Comparison of ENCODE assay signal across 8 cellular contexts in the genomic region with DNA sequence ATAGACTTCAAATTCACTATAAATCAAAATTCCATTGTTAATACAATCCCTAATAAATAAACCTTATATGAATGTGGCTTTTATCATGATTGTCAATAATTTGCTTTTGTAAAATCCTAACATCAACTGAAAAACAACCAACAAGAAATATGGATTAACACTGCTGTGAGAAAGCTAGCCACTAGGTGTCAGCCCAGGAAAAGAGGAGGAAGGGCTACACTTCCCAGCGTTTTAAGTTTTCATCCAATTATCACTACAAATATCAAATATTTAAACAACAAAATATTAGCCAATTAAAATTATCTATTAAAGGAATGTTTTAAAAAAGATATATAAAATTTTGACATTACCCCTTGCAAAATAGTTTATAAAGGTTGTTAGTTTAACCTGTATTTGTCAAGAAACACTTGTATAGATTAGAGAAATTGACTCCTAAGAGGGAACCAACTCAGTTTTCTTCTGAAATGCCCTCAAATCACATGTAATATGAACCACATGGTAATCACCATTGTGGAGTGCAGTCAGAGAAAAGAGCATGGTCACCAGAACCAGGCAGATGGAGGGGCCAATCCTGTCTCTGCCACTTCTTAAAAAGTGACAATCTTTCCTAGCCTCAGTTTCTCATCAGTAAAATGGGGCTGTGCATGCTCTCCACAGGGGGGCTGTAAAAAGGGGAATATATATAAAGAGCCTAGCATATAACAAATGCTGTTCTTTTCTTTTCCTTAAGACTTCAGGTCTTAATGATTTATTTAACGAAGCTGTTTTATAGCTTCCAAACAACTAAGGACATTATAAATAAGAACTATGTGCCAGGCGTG.
DNase-seq lines count a peak whose midpoint lies in the region; ATAC-seq, FAIRE-seq and TF ChIP-seq lines count a peak whose summit lies in the region.

No MANE protein-coding gene starts in this region.

- TF ChIP-seq CTCF in HL-60 (IDR thresholded peaks at IDR 0.05; ENCODE audit: insufficient read depth, low read length) (peak; percentile 51), epithelial cell of esophagus (IDR thresholded peaks at IDR 0.05; ENCODE audit: insufficient read depth, low read depth, low read length, missing control alignments) (peak; percentile 86), neural crest cell (conservative IDR thresholded peaks at IDR 0.05) (peak; percentile 96)

- no peak overlapping the region for H3K27ac Mint-ChIP-seq in neural crest cell (ENCODE audit: unreplicated experiment)

- no peaks in the 10 kb centered on the region for H3K27me3 ChIP-seq in HL-60 (ENCODE audit: insufficient read depth, poor library complexity, severe bottlenecking)

- H3K36me3 Mint-ChIP-seq in neural crest cell (ENCODE audit: low read depth), result no peaks in the 10 kb centered on the region

- no peak for ATAC-seq in HG03432 (IDR thresholded peaks at IDR 0.05; ENCODE audit: unreplicated experiment)
- no peak for ATAC-seq in GM21423 (IDR thresholded peaks at IDR 0.05; ENCODE audit: unreplicated experiment)
- ATAC-seq in HG03442 (IDR thresholded peaks at IDR 0.05; ENCODE audit: unreplicated experiment), result no peak

- peaks cover 21% of the 10 kb centered on the region for H3K27me3 Mint-ChIP-seq in neural crest cell (ENCODE audit: low read depth)

- DNase-seq in DMS53 (lab: John Stamatoyannopoulos, UW) (peak; percentile 68), HL-60 (ENCODE audit: low read depth in 1 of 2, low spot score in 1 of 2) (peak in 1 of 2 experiments; percentile 17), RCC 7860 (ENCODE audit: low spot score) (peak; percentile 25), epithelial cell of esophagus (ENCODE audit: low read depth) (peak; percentile 47), neural crest cell (ENCODE audit: low read depth, low spot score) (peak; percentile 37)

- H3K4me1 Mint-ChIP-seq in neural crest cell, result peaks cover 6% of the 10 kb centered on the region

- no peak overlapping the region for H3K4me3 Mint-ChIP-seq in neural crest cell

- H3K27ac ChIP-seq in HL-60 (replicated peaks), result no peak overlapping the region

- no peaks in the 10 kb centered on the region for H3K9me3 Mint-ChIP-seq in neural crest cell

- H3K4me3 ChIP-seq in HL-60 (replicated peaks; ENCODE audit: insufficient read depth, low read length) (no peak overlapping the region), epithelial cell of esophagus (ENCODE audit: low read length) (no peak overlapping the region)

- peak; percentile 83 for FAIRE-seq in RCC 7860 (lab: Jason Lieb, UNC)
